9 cellular contexts compared by ENCODE assay signal in genomic region chr17:81489012-81489968, GRCh38. TPM values are rescaled to one million over a fixed set of nuclear protein-coding genes. Genes with fewer than 3 reads are reported as not detected.
A peak's percentile ranks its signal among the peaks of the same experiment; 100 is the strongest.
DNase-seq lines count a peak whose midpoint lies in the region; ATAC-seq and TF ChIP-seq lines count a peak whose summit lies in the region.
"Had no signal": no experiment of that assay in that cellular context is flagged by ENCODE, and none has a peak within 500 bp of the region (broad histone marks: within the 10 kb centered on the region; RNA-seq: fewer than 3 reads in every experiment).

No MANE protein-coding gene starts in this region.

- no peaks in the 10 kb centered on the region for H3K27me3 ChIP-seq in CD4-positive, alpha-beta T cell (ENCODE audit: control insufficient read depth, insufficient read depth, low read length)
- H3K27me3 ChIP-seq in H7 (ENCODE audit: control insufficient read depth, insufficient read depth, low read length) (peaks cover 8% of the 10 kb centered on the region), sigmoid colon (peaks cover 0 to 10% (median 4%) of the 10 kb centered on the region in 3 donors)
- H3K27me3 ChIP-seq: pancreas had no signal

- CTCF ChIA-PET in CD4-positive, alpha-beta T cell (lab: Charles Lee): interaction anchor here (1.1 kb wide), 1 partner anchor 16 kb away, joined by 3 read pairs; no protein-coding TSS in a partner anchor
- CTCF ChIA-PET in activated CD8-positive, alpha-beta T cell treated with anti-CD3 and anti-CD28 coated beads, Interleukin-2, amount 10 ng/mL, durations not matched to agents 7 days and 5 days (lab: Charles Lee): interaction anchor here (1.0 to 1.5 kb wide), 2 partner anchors 236 kb away, joined by 3 to 5 read pairs; no protein-coding TSS in a partner anchor

- intact Hi-C loops in CD4-positive, alpha-beta T cell (cut with DNase I, micrococcal nuclease): loop anchor here (2.0 to 10.0 kb wide), 4 partner anchors 24 to 1344 kb away; partner anchors contain the start of genes ACTG1 (in 1 of the 2), CHMP6 (in 1 of the 2) and EIF4A3 (in 1 of the 2)
- intact Hi-C loops in sigmoid colon (cut with DNase I): no loop called here

- no peaks in the 10 kb centered on the region for H3K36me3 Mint-ChIP-seq in CD4-positive, alpha-beta T cell (ENCODE audit: low read depth)
- no peaks in the 10 kb centered on the region for H3K36me3 Mint-ChIP-seq in activated CD8-positive, alpha-beta T cell treated with anti-CD3 and anti-CD28 coated beads, Interleukin-2, amount 10 ng/mL, durations not matched to agents 7 days and 5 days (ENCODE audit: low read depth)
- no peaks in the 10 kb centered on the region for H3K36me3 Mint-ChIP-seq in naive thymus-derived CD8-positive, alpha-beta T cell

- H3K4me3 ChIP-seq in H7 (ENCODE audit: insufficient read depth, low read depth, low read length) (no peak overlapping the region), sigmoid colon (no peak overlapping the region)

- peaks cover 7% of the 10 kb centered on the region for H3K4me1 Mint-ChIP-seq in CD4-positive, alpha-beta T cell (ENCODE audit: low read depth)
- H3K4me1 Mint-ChIP-seq in activated CD8-positive, alpha-beta T cell treated with anti-CD3 and anti-CD28 coated beads, Interleukin-2, amount 10 ng/mL, durations not matched to agents 7 days and 5 days (ENCODE audit: low read depth): peaks cover 22% of the 10 kb centered on the region
- H3K4me1 Mint-ChIP-seq in naive thymus-derived CD8-positive, alpha-beta T cell: peaks cover 4 to 13% (median 6%) of the 10 kb centered on the region in 4 donors

- no peak for TF ChIP-seq CTCF in CD4-positive, alpha-beta T cell (IDR thresholded peaks at IDR 0.05)
- TF ChIP-seq CTCF in sigmoid colon (IDR thresholded peaks at IDR 0.05): no peak

- 78 to 85% methylated on average over 27 of the region's 27 CpGs for WGBS in sigmoid colon, 2 donors

- peaks cover 5% of the 10 kb centered on the region for H3K27me3 Mint-ChIP-seq in CD4-positive, alpha-beta T cell
- H3K27me3 Mint-ChIP-seq in activated CD8-positive, alpha-beta T cell treated with anti-CD3 and anti-CD28 coated beads, Interleukin-2, amount 10 ng/mL, durations not matched to agents 7 days and 5 days (ENCODE audit: low read depth): peaks cover 8% of the 10 kb centered on the region
- H3K27me3 Mint-ChIP-seq in naive thymus-derived CD8-positive, alpha-beta T cell: peaks cover 0 to 9% (median 4%) of the 10 kb centered on the region in 5 donors

- H3K27ac ChIP-seq in CD4-positive, alpha-beta T cell (ENCODE audit: low read depth, low read length): no peak overlapping the region
- no peak overlapping the region for H3K27ac ChIP-seq in sigmoid colon

- no peak for TF ChIP-seq EP300 in sigmoid colon (IDR thresholded peaks at IDR 0.05)

- no peaks in the 10 kb centered on the region for H3K36me3 ChIP-seq in H7 (replicated peaks; ENCODE audit: control insufficient read depth, insufficient read depth, low read length)
- H3K36me3 ChIP-seq in sigmoid colon: no peaks in the 10 kb centered on the region
- H3K36me3 ChIP-seq: pancreas had no signal

- H3K27ac Mint-ChIP-seq in CD4-positive, alpha-beta T cell: no peak overlapping the region
- peak overlapping the region; percentile 8 for H3K27ac Mint-ChIP-seq in activated CD8-positive, alpha-beta T cell treated with anti-CD3 and anti-CD28 coated beads, Interleukin-2, amount 10 ng/mL, durations not matched to agents 7 days and 5 days
- H3K27ac Mint-ChIP-seq in naive thymus-derived CD8-positive, alpha-beta T cell: peak overlapping the region in 6 of 10 donors; percentile 10 to 81 (median 42)

- H3K4me1 ChIP-seq in sigmoid colon: peaks cover 0 to 26% (median 23%) of the 10 kb centered on the region in 4 donors

- no peaks in the 10 kb centered on the region for H3K9me3 Mint-ChIP-seq in CD4-positive, alpha-beta T cell
- no peaks in the 10 kb centered on the region for H3K9me3 Mint-ChIP-seq in activated CD8-positive, alpha-beta T cell treated with anti-CD3 and anti-CD28 coated beads, Interleukin-2, amount 10 ng/mL, durations not matched to agents 7 days and 5 days (ENCODE audit: insufficient read depth)
- no peaks in the 10 kb centered on the region for H3K9me3 Mint-ChIP-seq in naive thymus-derived CD8-positive, alpha-beta T cell

- peak overlapping the region; percentile 84 for H3K4me3 Mint-ChIP-seq in CD4-positive, alpha-beta T cell
- peak overlapping the region; percentile 52 for H3K4me3 Mint-ChIP-seq in activated CD8-positive, alpha-beta T cell treated with anti-CD3 and anti-CD28 coated beads, Interleukin-2, amount 10 ng/mL, durations not matched to agents 7 days and 5 days
- peak overlapping the region; percentile 55 to 86 (median 71) for H3K4me3 Mint-ChIP-seq in naive thymus-derived CD8-positive, alpha-beta T cell

- POLR2A ChIA-PET in CD4-positive, alpha-beta T cell (lab: Charles Lee): interaction anchor here (1.0 to 3.0 kb wide), 6 partner anchors 18 to 251 kb away, joined by 3 to 8 read pairs (median 5); partner anchors contain the start of genes ACTG1, NDUFAF8 and TEPSIN
- POLR2A ChIA-PET in activated CD8-positive, alpha-beta T cell treated with anti-CD3 and anti-CD28 coated beads, Interleukin-2, amount 10 ng/mL, durations not matched to agents 7 days and 5 days (lab: Charles Lee): interaction anchor here (0.6 to 3.7 kb wide), 3 partner anchors 19 to 183 kb away, joined by 3 to 18 read pairs (median 13); partner anchors contain the start of gene ACTG1
- POLR2A ChIA-PET in naive thymus-derived CD8-positive, alpha-beta T cell (lab: Charles Lee): interaction anchor here (0.6 to 10.9 kb wide), 8 partner anchors 8 to 366 kb away, joined by 3 to 176 read pairs (median 4); partner anchors contain the start of gene ACTG1

- no peak for ATAC-seq in CD4-positive, alpha-beta T cell (ENCODE audit: poor library complexity)
- no peak for ATAC-seq in activated CD8-positive, alpha-beta T cell treated with anti-CD3 and anti-CD28 coated beads, Interleukin-2, amount 10 ng/mL, durations not matched to agents 7 days and 5 days
- no peak for ATAC-seq in naive thymus-derived CD8-positive, alpha-beta T cell
- no peak for ATAC-seq in GM18505 (IDR thresholded peaks at IDR 0.05; ENCODE audit: unreplicated experiment)

- DNase-seq in CD4-positive, alpha-beta T cell: no peak
- DNase-seq in H7: peak; percentile 85
- DNase-seq in activated CD8-positive, alpha-beta T cell treated with anti-CD3 and anti-CD28 coated beads, Interleukin-2, amount 10 ng/mL, durations not matched to agents 7 days and 5 days: no peak
- no peak for DNase-seq in naive thymus-derived CD8-positive, alpha-beta T cell
- DNase-seq in dermis blood vessel endothelial cell: no peak
- no peak for DNase-seq in sigmoid colon

- H3K9me3 ChIP-seq in CD4-positive, alpha-beta T cell (ENCODE audit: control insufficient read depth, low read length): no peaks in the 10 kb centered on the region
- no peaks in the 10 kb centered on the region for H3K9me3 ChIP-seq in sigmoid colon
- H3K9me3 ChIP-seq: pancreas had no signal

- TF ChIP-seq POLR2A in GM18505 (IDR thresholded peaks at IDR 0.05; ENCODE audit: borderline replicate concordance, extremely low read depth, insufficient read depth, insufficient read length): no peak
- no peak for TF ChIP-seq POLR2A in sigmoid colon (IDR thresholded peaks at IDR 0.05)

RNA-seq across cellular contexts. Expression of gene ACTG1, which starts 23.3 kb away (rescaled TPM):
- total RNA-seq in CD4-positive, alpha-beta T cell: 1,000 to 10,000 TPM; 1,296 to 1,318 TPM
- total RNA-seq in H7 (2014; rRNA removed; shearing (Covaris generic)): 5,543 and 5,789 TPM in 2 replicates
- total RNA-seq in activated CD8-positive, alpha-beta T cell treated with anti-CD3 and anti-CD28 coated beads, Interleukin-2, amount 10 ng/mL, durations not matched to agents 7 days and 5 days: 1,000 to 10,000 TPM; 5,147 to 5,318 TPM
- 1,000 to 10,000 TPM; 1,189 to 1,230 TPM for total RNA-seq in naive thymus-derived CD8-positive, alpha-beta T cell
- 1,000 to 10,000 TPM; 1,334 to 1,669 (median 1,595) TPM for polyA plus RNA-seq in naive thymus-derived CD8-positive, alpha-beta T cell
- total RNA-seq in dermis blood vessel endothelial cell (6,291 and 7,288 TPM in 2 replicates), sigmoid colon (1,000 to 10,000 TPM; 1,038 to 2,003 (median 1,212) TPM)
- 1,000 to 10,000 TPM; 2,538 to 4,527 (median 2,852) TPM for polyA plus RNA-seq in sigmoid colon

RNA-seq across cellular contexts. Expression of gene FSCN2, which starts 38.9 kb away (rescaled TPM):
- total RNA-seq in CD4-positive, alpha-beta T cell: 1 to 10 TPM; 1.0 to 1.1 TPM
- total RNA-seq in H7 (2014; rRNA removed; shearing (Covaris generic)): 0.33 TPM in 1 of 2 replicates, not detected in the other
- under 1 TPM; 0.52 to 0.74 TPM for total RNA-seq in activated CD8-positive, alpha-beta T cell treated with anti-CD3 and anti-CD28 coated beads, Interleukin-2, amount 10 ng/mL, durations not matched to agents 7 days and 5 days
- 1 to 10 TPM in 1 of 2 experiments, under 1 TPM in 1; 0.96 to 2.0 TPM for total RNA-seq in naive thymus-derived CD8-positive, alpha-beta T cell
- polyA plus RNA-seq in naive thymus-derived CD8-positive, alpha-beta T cell: not detected
- 0.42 and 1.0 TPM in 2 replicates for total RNA-seq in dermis blood vessel endothelial cell
- 1 to 10 TPM in 1 of 4 donors, under 1 TPM in 2, not detected in 1; 0.33 to 1.1 (median 0.95) TPM for total RNA-seq in sigmoid colon
- polyA plus RNA-seq in sigmoid colon: 1 to 10 TPM in 1 of 3 donors, not detected in 2; 2.3 TPM
- total RNA-seq: RPMI7951 had no signal
